In genomic region chr20:44068311-44068710, GRCh38 we compare ENCODE assay signal across 13 cellular contexts.
DNase-seq lines count a peak whose midpoint lies in the region; ATAC-seq and TF ChIP-seq lines count a peak whose summit lies in the region.
"Had no signal": no experiment of that assay in that cellular context is flagged by ENCODE, and none has a peak within 500 bp of the region (broad histone marks: within the 10 kb centered on the region; RNA-seq: fewer than 3 reads in every experiment).

No MANE protein-coding gene starts in this region.

- H3K27me3 Mint-ChIP-seq in activated CD4-positive, alpha-beta T cell treated with anti-CD3 and anti-CD28 coated beads for 36 hours, result no peaks in the 10 kb centered on the region
- no peaks in the 10 kb centered on the region for H3K27me3 Mint-ChIP-seq in activated CD4-positive, alpha-beta memory T cell treated with anti-CD3 and anti-CD28 coated beads for 36 hours
- peaks cover 0 to 44% of the 10 kb centered on the region in 2 donors for H3K27me3 Mint-ChIP-seq in effector memory CD8-positive, alpha-beta T cell

- no peak for DNase-seq in activated CD4-positive, alpha-beta T cell treated with anti-CD3 and anti-CD28 coated beads for 36 hours
- no peak for DNase-seq in activated CD4-positive, alpha-beta T cell treated with anti-CD3 and anti-CD28 coated beads, Interleukin-2, amount 50 U/mL, for 48 hours
- DNase-seq in DND-41, result peak; percentile 47
- no peak for DNase-seq in activated CD4-positive, alpha-beta memory T cell treated with anti-CD3 and anti-CD28 coated beads for 36 hours
- no peak for DNase-seq in osteoblast (ENCODE audit: insufficient read length, low spot score, missing footprints)
- DNase-seq in effector memory CD8-positive, alpha-beta T cell, result no peak
- DNase-seq: ACHN; DMS53; mesendoderm; NCI-H2029 treated with DMSO at 0.1 percent for 48 hours; stimulated activated CD8-positive, alpha-beta memory T cell treated with anti-CD3 and anti-CD28 coated beads, Interleukin-4, amount 100 ng/mL, for 48 hours had no signal

- peak overlapping the region; percentile 78 for H3K4me2 ChIP-seq in DND-41 (ENCODE audit: insufficient read depth, low read length)
- H3K4me2 ChIP-seq in osteoblast (ENCODE audit: insufficient read depth, low read length), result no peak overlapping the region

- H3K36me3 ChIP-seq in DND-41 (ENCODE audit: insufficient read depth, low read length) (no peaks in the 10 kb centered on the region), mucosa of rectum (ENCODE audit: control insufficient read depth in 2 of 2, insufficient read depth in 2 of 2, low read length in 2 of 2) (no peaks in the 10 kb centered on the region), osteoblast (ENCODE audit: insufficient read depth, low read length) (no peaks in the 10 kb centered on the region)

- no peaks in the 10 kb centered on the region for H3K9me3 Mint-ChIP-seq in activated CD4-positive, alpha-beta T cell treated with anti-CD3 and anti-CD28 coated beads for 36 hours (ENCODE audit: low read depth)
- no peaks in the 10 kb centered on the region for H3K9me3 Mint-ChIP-seq in activated CD4-positive, alpha-beta memory T cell treated with anti-CD3 and anti-CD28 coated beads for 36 hours
- no peaks in the 10 kb centered on the region for H3K9me3 Mint-ChIP-seq in effector memory CD8-positive, alpha-beta T cell

- ATAC-seq in activated CD4-positive, alpha-beta T cell treated with anti-CD3 and anti-CD28 coated beads for 36 hours, result no peak
- ATAC-seq in DND-41 (ENCODE audit: insufficient read depth, low read depth) (no peak), HG03039 (IDR thresholded peaks at IDR 0.05; ENCODE audit: unreplicated experiment) (no peak)
- no peak for ATAC-seq in effector memory CD8-positive, alpha-beta T cell (replicated peaks)

- H3K9me3 ChIP-seq in DND-41 (ENCODE audit: insufficient read depth, low read length, severe bottlenecking), result no peaks in the 10 kb centered on the region
- H3K9me3 ChIP-seq in mucosa of rectum (ENCODE audit: control insufficient read depth in 2 of 2, low read length in 2 of 2), result no peaks in the 10 kb centered on the region
- no peaks in the 10 kb centered on the region for H3K9me3 ChIP-seq in osteoblast (ENCODE audit: low read depth, low read length)

- H3K27ac ChIP-seq in DND-41 (ENCODE audit: low read length) (peak overlapping the region; percentile 69), mucosa of rectum (ENCODE audit: low read depth in 2 of 2, low read length in 2 of 2) (peak overlapping the region; percentile 63 to 76), osteoblast (ENCODE audit: low read depth, low read length) (no peak overlapping the region)

- H3K27ac Mint-ChIP-seq in activated CD4-positive, alpha-beta T cell treated with anti-CD3 and anti-CD28 coated beads for 36 hours, result peak overlapping the region; percentile 47
- H3K27ac Mint-ChIP-seq in activated CD4-positive, alpha-beta memory T cell treated with anti-CD3 and anti-CD28 coated beads for 36 hours, result peak overlapping the region; percentile 84
- H3K27ac Mint-ChIP-seq in effector memory CD8-positive, alpha-beta T cell, result peak overlapping the region in 1 of 2 donors; percentile 96

- peak overlapping the region in 1 of 2 experiments; percentile 38; a peak in 2 of 4 replicates for H3K4me3 ChIP-seq in DND-41 (ENCODE audit: low read depth in 1 of 2, low read length in 2 of 2)
- no peak overlapping the region for H3K4me3 ChIP-seq in mucosa of rectum (ENCODE audit: low read length in 2 of 2)
- no peak overlapping the region for H3K4me3 ChIP-seq in osteoblast (ENCODE audit: insufficient read depth, low read length)

- H3K4me1 ChIP-seq in DND-41 (ENCODE audit: insufficient read depth, low read length) (peaks cover 47% of the 10 kb centered on the region), mucosa of rectum (ENCODE audit: control insufficient read depth in 2 of 2, insufficient read depth in 2 of 2, low read length in 2 of 2) (peaks cover 0 to 8% of the 10 kb centered on the region in 2 donors), osteoblast (ENCODE audit: insufficient read depth, low read length) (no peaks in the 10 kb centered on the region)

- peaks cover 31% of the 10 kb centered on the region for H3K27me3 ChIP-seq in DND-41 (ENCODE audit: insufficient read depth, low read length, poor library complexity)
- H3K27me3 ChIP-seq in mucosa of rectum (ENCODE audit: control insufficient read depth in 2 of 2, insufficient read depth in 2 of 2, low read length in 2 of 2), result no peaks in the 10 kb centered on the region
- H3K27me3 ChIP-seq in osteoblast (ENCODE audit: insufficient read depth, low read length), result peaks cover 19% of the 10 kb centered on the region

- intact Hi-C loops in activated CD4-positive, alpha-beta T cell treated with anti-CD3 and anti-CD28 coated beads for 36 hours (cut with DNase I, micrococcal nuclease), result loop anchor here (2.0 kb wide), 2 partner anchors 114 to 318 kb away; no protein-coding TSS in a partner anchor
- intact Hi-C loops in activated CD4-positive, alpha-beta memory T cell treated with anti-CD3 and anti-CD28 coated beads for 36 hours (cut with micrococcal nuclease), result loop anchor here (5.0 to 10.0 kb wide), 2 partner anchors 86 to 474 kb away; partner anchors contain the start of gene IFT52

- H3K4me3 Mint-ChIP-seq in activated CD4-positive, alpha-beta T cell treated with anti-CD3 and anti-CD28 coated beads for 36 hours, result peak overlapping the region; percentile 61
- peak overlapping the region; percentile 65 for H3K4me3 Mint-ChIP-seq in activated CD4-positive, alpha-beta memory T cell treated with anti-CD3 and anti-CD28 coated beads for 36 hours
- H3K4me3 Mint-ChIP-seq in effector memory CD8-positive, alpha-beta T cell, result peak overlapping the region in 1 of 2 donors; percentile 86

- POLR2A ChIA-PET in activated CD4-positive, alpha-beta T cell treated with anti-CD3 and anti-CD28 coated beads for 36 hours (lab: Charles Lee), result no interaction called here
- POLR2A ChIA-PET in activated CD4-positive, alpha-beta memory T cell treated with anti-CD3 and anti-CD28 coated beads for 36 hours (lab: Charles Lee), result no interaction called here

- CTCF ChIA-PET in activated CD4-positive, alpha-beta T cell treated with anti-CD3 and anti-CD28 coated beads for 36 hours (lab: Charles Lee), result interaction anchor here (0.5 to 0.7 kb wide), 2 partner anchors 12 to 177 kb away, joined by 4 to 5 read pairs; no protein-coding TSS in a partner anchor
- CTCF ChIA-PET in activated CD4-positive, alpha-beta memory T cell treated with anti-CD3 and anti-CD28 coated beads for 36 hours (lab: Charles Lee), result interaction anchor here (1.2 to 1.5 kb wide), 3 partner anchors 12 to 229 kb away, joined by 3 read pairs; no protein-coding TSS in a partner anchor

- H4K20me1 ChIP-seq in DND-41 (ENCODE audit: insufficient read depth, low read length), result peaks cover 51% of the 10 kb centered on the region
- H4K20me1 ChIP-seq in osteoblast (ENCODE audit: insufficient read depth, low read length), result no peaks in the 10 kb centered on the region

- H2AFZ ChIP-seq in DND-41 (ENCODE audit: low read depth, low read length), result peak overlapping the region; percentile 40; the same call in 1 of the 2 replicates
- H2AFZ ChIP-seq in osteoblast (ENCODE audit: low read length), result no peak overlapping the region

- H3K79me2 ChIP-seq in DND-41 (ENCODE audit: insufficient read depth, low read length) (no peaks in the 10 kb centered on the region), osteoblast (ENCODE audit: insufficient read depth, low read length) (no peaks in the 10 kb centered on the region)

- H3K9ac ChIP-seq in DND-41 (ENCODE audit: low read depth, low read length) (peak overlapping the region; percentile 55), mucosa of rectum (ENCODE audit: low read depth in 1 of 2, low read length in 2 of 2) (no peak overlapping the region)

- peak; percentile 28 for TF ChIP-seq CTCF in DND-41 (IDR thresholded peaks at IDR 0.05; ENCODE audit: borderline replicate concordance, extremely low read depth, low read length, poor library complexity, severe bottlenecking)
- no peak for TF ChIP-seq CTCF in osteoblast (IDR thresholded peaks at IDR 0.05; ENCODE audit: extremely low read depth, low read depth, low read length)

- H3K4me1 Mint-ChIP-seq in activated CD4-positive, alpha-beta T cell treated with anti-CD3 and anti-CD28 coated beads for 36 hours, result peaks cover 58% of the 10 kb centered on the region
- H3K4me1 Mint-ChIP-seq in activated CD4-positive, alpha-beta memory T cell treated with anti-CD3 and anti-CD28 coated beads for 36 hours (ENCODE audit: low read depth), result peaks cover 42% of the 10 kb centered on the region
- peaks cover 26 to 27% of the 10 kb centered on the region in 2 donors for H3K4me1 Mint-ChIP-seq in effector memory CD8-positive, alpha-beta T cell (ENCODE audit: low read depth in 2 of 2)

- no peaks in the 10 kb centered on the region for H3K36me3 Mint-ChIP-seq in activated CD4-positive, alpha-beta T cell treated with anti-CD3 and anti-CD28 coated beads for 36 hours (ENCODE audit: low read depth)
- no peaks in the 10 kb centered on the region for H3K36me3 Mint-ChIP-seq in activated CD4-positive, alpha-beta memory T cell treated with anti-CD3 and anti-CD28 coated beads for 36 hours
- peaks cover 18% of the 10 kb centered on the region for H3K36me3 Mint-ChIP-seq in effector memory CD8-positive, alpha-beta T cell (ENCODE audit: insufficient read depth)
